9 cellular contexts compared by ENCODE assay signal in the genomic region with DNA sequence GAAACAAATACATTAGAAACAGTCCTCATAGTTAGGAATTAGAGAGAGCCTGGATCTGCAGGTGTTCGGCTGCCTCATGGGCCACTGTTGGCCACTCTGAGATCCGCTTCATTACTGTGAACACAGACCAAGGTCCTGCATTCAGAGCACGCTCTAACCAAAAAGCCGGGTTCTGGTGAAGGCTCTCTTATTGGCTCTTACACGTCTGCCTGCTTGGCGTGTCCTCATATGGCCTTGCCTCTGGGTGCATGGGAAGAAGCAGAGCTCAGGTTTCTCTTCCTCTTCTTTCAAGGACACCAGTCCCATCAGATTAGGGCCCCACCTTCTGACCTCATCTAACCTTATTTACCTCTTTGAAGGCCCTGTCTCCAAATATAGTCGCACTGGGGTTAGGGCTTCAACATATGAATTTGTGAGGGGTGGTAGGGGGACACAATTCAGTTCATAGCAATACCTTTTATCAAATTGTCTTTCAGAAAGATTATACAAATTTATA. TPM values are rescaled to one million over a fixed set of nuclear protein-coding genes. Genes with fewer than 3 reads are reported as not detected.
DNase-seq lines count a peak whose midpoint lies in the region; ATAC-seq, FAIRE-seq and TF ChIP-seq lines count a peak whose summit lies in the region.
"Had no signal": no experiment of that assay in that cellular context is flagged by ENCODE, and none has a peak within 500 bp of the region (broad histone marks: within the 10 kb centered on the region; RNA-seq: fewer than 3 reads in every experiment).

No MANE protein-coding gene starts in this region.

- peaks cover 2% of the 10 kb centered on the region for H3K27me3 Mint-ChIP-seq in GM23338 (ENCODE audit: insufficient read depth, low read depth, poor library complexity)
- H3K27me3 Mint-ChIP-seq in WTC11 (ENCODE audit: low read depth), result no peaks in the 10 kb centered on the region; the same call in 1 of the 2 replicates

- no peak overlapping the region for H2AFZ ChIP-seq in GM23338

- no peaks in the 10 kb centered on the region for H3K9me3 Mint-ChIP-seq in GM23338
- H3K9me3 Mint-ChIP-seq in WTC11, result peaks cover 4% of the 10 kb centered on the region; the same call in 1 of the 2 replicates

- DNase-seq in GM18507 (ENCODE audit: extremely low spot score, insufficient read length, low read depth) (peak; percentile 38), GM23338 (ENCODE audit: low spot score) (peak; percentile 78), WTC11 (ENCODE audit: low spot score) (peak; percentile 41), small intestine (peak; percentile 70), H54 (ENCODE audit: insufficient read length, low spot score) (no peak)
- no peak for DNase-seq in stimulated activated CD4-positive, alpha-beta T cell treated with anti-CD3 and anti-CD28 coated beads, Interleukin-15, amount 100 ng/mL, for 24 hours
- no peak for DNase-seq in activated T-cell treated with anti-CD3 and anti-CD28 coated beads, Interleukin-2, amount 50 U/mL, for 1 hour

- ATAC-seq in GM23338 (peak; percentile 100), WTC11 (peak; percentile 97)

- no peak overlapping the region for H3K27ac ChIP-seq in GM23338 (ENCODE audit: low read depth)
- H3K27ac ChIP-seq in KOPT-K1 (ENCODE audit: low read depth, low read length, poor library complexity, severe bottlenecking), result peak overlapping the region; percentile 37
- H3K27ac ChIP-seq in small intestine (ENCODE audit: low read depth in 1 of 2, low read length in 1 of 2), result no peak overlapping the region

- H3K4me3 Mint-ChIP-seq in GM23338 (no peak overlapping the region), WTC11 (no peak overlapping the region)

- no peak overlapping the region for H3K4me2 ChIP-seq in GM23338

- CTCF ChIA-PET in WTC11 (lab: Charles Lee), result interaction anchor here (0.6 kb wide), 1 partner anchor 82 kb away, joined by 4 read pairs; no protein-coding TSS in a partner anchor

- H3K36me3 Mint-ChIP-seq in GM23338 (ENCODE audit: low read depth) (no peaks in the 10 kb centered on the region), WTC11 (no peaks in the 10 kb centered on the region)

- no peak for TF ChIP-seq POLR2A in H54 (IDR thresholded peaks at IDR 0.05; ENCODE audit: low read depth, low read length)

- H3K79me2 ChIP-seq in GM23338 (replicated peaks; ENCODE audit: insufficient read depth), result no peaks in the 10 kb centered on the region

- no peaks in the 10 kb centered on the region for H4K20me1 ChIP-seq in GM23338 (replicated peaks; ENCODE audit: insufficient read depth)

- no peaks in the 10 kb centered on the region for H3F3A ChIP-seq in GM23338 (replicated peaks; ENCODE audit: low read depth)

- H3K27ac Mint-ChIP-seq in GM23338 (no peak overlapping the region), WTC11 (no peak overlapping the region)

- TF ChIP-seq CTCF in GM23338 (conservative IDR thresholded peaks at IDR 0.05; ENCODE audit: low read depth in 2 of 2) (no peak), WTC11 (IDR thresholded peaks at IDR 0.05) (no peak)

- 21 to 42% (median 22%) methylated on average over 7 of the region's 7 CpGs for WGBS in small intestine, 3 donors

- H3K9me3 ChIP-seq in KOPT-K1 (ENCODE audit: insufficient read depth, low read length, poor library complexity, severe bottlenecking), result no peaks in the 10 kb centered on the region
- H3K9me3 ChIP-seq in small intestine (ENCODE audit: control insufficient read depth, low read depth), result no peaks in the 10 kb centered on the region

- H3K4me1 ChIP-seq in GM23338 (ENCODE audit: insufficient read depth), result no peaks in the 10 kb centered on the region
- peaks cover 0 to 5% of the 10 kb centered on the region in 2 donors for H3K4me1 ChIP-seq in small intestine (ENCODE audit: control insufficient read depth in 2 of 2, insufficient read depth in 1 of 2, low read depth in 1 of 2, low read length in 1 of 2)

- FAIRE-seq in GM18507 (lab: Jason Lieb, UNC) (peak; percentile 94), small intestine (lab: Jason Lieb, UNC) (no peak), H54 (lab: Jason Lieb, UNC) (no peak)
- FAIRE-seq: colon had no signal

- H3K36me3 ChIP-seq in GM23338 (ENCODE audit: insufficient read depth) (no peaks in the 10 kb centered on the region), KOPT-K1 (ENCODE audit: insufficient read depth, low read length) (no peaks in the 10 kb centered on the region), small intestine (ENCODE audit: control insufficient read depth in 2 of 2, insufficient read depth in 2 of 2, low read length in 2 of 2) (no peaks in the 10 kb centered on the region)

- H3K4me3 ChIP-seq in GM23338 (no peak overlapping the region), small intestine (ENCODE audit: low read depth in 1 of 2, low read length in 2 of 2) (no peak overlapping the region)

- H3K27me3 ChIP-seq in GM23338 (ENCODE audit: insufficient read depth) (no peaks in the 10 kb centered on the region), small intestine (ENCODE audit: control insufficient read depth in 2 of 2, insufficient read depth in 2 of 2, low read length in 2 of 2) (no peaks in the 10 kb centered on the region)

- H3K4me1 Mint-ChIP-seq in GM23338, result peaks cover 7% of the 10 kb centered on the region
- H3K4me1 Mint-ChIP-seq in WTC11, result peaks cover 7% of the 10 kb centered on the region

- no peaks in the 10 kb centered on the region for H3K9me2 ChIP-seq in GM23338 (ENCODE audit: insufficient read depth)

- POLR2A ChIA-PET in WTC11 (lab: Charles Lee), result interaction anchor here (0.7 kb wide), 1 partner anchor 308 kb away, joined by 3 read pairs; no protein-coding TSS in a partner anchor

TF ChIP-seq in WTC11, 78 proteins besides CTCF, POLR2A, EP300 and RAD21:
- TF ChIP-seq ETV6 (CRISPR knock-in tag; IDR thresholded peaks at IDR 0.05), result no peak
- 0 out of 2 replicates have a peak, but pooled peaks have one; percentile 42 for TF ChIP-seq FOXK1 (CRISPR knock-in tag; IDR thresholded peaks at IDR 0.05)
- no peak for TF ChIP-seq ZNF138 (CRISPR knock-in tag; conservative IDR thresholded peaks at IDR 0.05)
- no peak for TF ChIP-seq NR2C2 (CRISPR knock-in tag; IDR thresholded peaks at IDR 0.05)
- no peak for TF ChIP-seq ZNF416 (CRISPR knock-in tag; IDR thresholded peaks at IDR 0.05)
- no peak for TF ChIP-seq EMX1 (CRISPR knock-in tag; IDR thresholded peaks at IDR 0.05)
- no peak for TF ChIP-seq HMGA2 (CRISPR knock-in tag; IDR thresholded peaks at IDR 0.05)

RNA-seq across cellular contexts. Expression of gene ELF2, which starts 37.1 kb away (rescaled TPM):
- 35.2 and 48.8 TPM in 2 replicates for total RNA-seq in GM23338 (2014; rRNA removed; shearing (Covaris generic))
- polyA plus RNA-seq in GM23338 (2016; fragmentation: Nextera tagmentation; extraction: Ambion mirVana), result 33.2 and 38.2 TPM in 2 replicates
- total RNA-seq in WTC11 (2021), result 44.6 to 49.0 TPM (median 44.9 TPM) in 3 replicates
- 10 to 100 TPM in 2 of 3 donors, 1 to 10 TPM in 1; 8.1 to 14.5 (median 10.3) TPM for polyA plus RNA-seq in small intestine

Comparison
In these comparisons a context has a peak if more than half of its experiments do, and no peak if none do; other contexts are left out.
1. DNase-seq: peak in GM18507 (single experiment), GM23338 (single experiment), WTC11 (single experiment) and small intestine (single experiment); none in H54 (single experiment), stimulated activated CD4-positive, alpha-beta T cell treated with anti-CD3 and anti-CD28 coated beads, Interleukin-15, amount 100 ng/mL, for 24 hours (single experiment) and activated T-cell treated with anti-CD3 and anti-CD28 coated beads, Interleukin-2, amount 50 U/mL, for 1 hour (single experiment).